ENCODE assay signal across 1 cellular context in the genomic region with DNA sequence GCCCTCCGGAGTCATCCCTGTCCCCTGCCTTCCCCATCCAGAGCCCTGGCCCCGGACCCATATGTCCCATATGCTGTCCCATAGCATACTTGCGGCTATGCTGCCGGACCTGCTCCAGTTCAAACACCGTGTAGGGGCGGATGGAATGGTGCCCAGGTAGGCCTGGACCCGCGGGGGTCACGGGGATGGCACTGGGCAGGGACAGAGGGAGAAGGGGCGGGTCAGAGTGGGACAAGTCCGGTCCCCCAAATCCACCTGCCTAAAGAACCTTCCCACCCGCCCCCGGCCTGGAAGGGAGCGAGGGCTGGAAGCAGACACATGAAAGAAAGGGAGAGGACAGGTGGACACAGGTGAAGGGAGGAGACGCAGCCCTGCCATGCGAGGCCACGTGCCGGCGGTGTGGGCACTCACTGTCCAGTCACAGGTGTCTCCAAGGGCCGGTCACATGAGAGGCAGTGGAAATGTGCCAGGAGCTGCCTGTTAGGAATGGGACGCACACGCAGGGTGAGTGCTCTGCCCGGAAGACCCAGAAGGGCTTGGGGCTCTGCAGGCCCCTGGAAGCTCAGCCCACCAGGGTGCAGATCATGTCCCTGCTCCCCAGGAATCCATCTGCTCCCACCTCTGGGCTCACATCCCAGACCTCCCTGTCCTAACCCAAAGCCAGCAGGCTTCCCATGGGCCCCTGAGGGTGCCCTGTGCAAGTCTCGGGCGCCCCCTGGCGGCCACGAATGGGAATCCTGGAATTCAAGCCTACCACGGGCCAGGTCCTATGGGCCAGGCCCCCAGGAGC.
A peak's percentile ranks its signal among the peaks of the same experiment; 100 is the strongest.
TF ChIP-seq lines count a peak whose summit lies in the region.

No MANE protein-coding gene starts in this region.

TF ChIP-seq in HepG2, 621 proteins besides CTCF, POLR2A, EP300 and RAD21 (continued from another document and continues in another):
- TF ChIP-seq UBTF (CRISPR knock-in tag; IDR thresholded peaks at IDR 0.05) (no peak), DNMT3B (CRISPR knock-in tag; conservative IDR thresholded peaks at IDR 0.05) (0 out of 2 replicates have a peak, but pooled peaks have one; percentile 36), MBNL3 (CRISPR knock-in tag; conservative IDR thresholded peaks at IDR 0.05) (no peak), STAT6 (CRISPR knock-in tag; IDR thresholded peaks at IDR 0.05; ENCODE audit: borderline replicate concordance) (no peak), CREB3 (CRISPR knock-in tag; IDR thresholded peaks at IDR 0.05) (no peak), ZNF281 (CRISPR knock-in tag; IDR thresholded peaks at IDR 0.05; ENCODE audit: borderline replicate concordance) (no peak), ZSCAN9 (CRISPR knock-in tag; IDR thresholded peaks at IDR 0.05; ENCODE audit: borderline replicate concordance) (no peak), SMAD3 (CRISPR knock-in tag; IDR thresholded peaks at IDR 0.05) (no peak), BRF2 (CRISPR knock-in tag; IDR thresholded peaks at IDR 0.05) (no peak), ZNF230 (CRISPR knock-in tag; IDR thresholded peaks at IDR 0.05) (no peak), SOX13 (IDR thresholded peaks at IDR 0.05) (no peak), SOX13 (CRISPR knock-in tag; conservative IDR thresholded peaks at IDR 0.05 in 1 of 2, IDR thresholded peaks at IDR 0.05 in 1 of 2) (no peak), MYC (CRISPR knock-in tag; IDR thresholded peaks at IDR 0.05; ENCODE audit: borderline replicate concordance) (no peak), PAX8 (CRISPR knock-in tag; IDR thresholded peaks at IDR 0.05; ENCODE audit: borderline replicate concordance) (no peak), ZNF589 (CRISPR knock-in tag; conservative IDR thresholded peaks at IDR 0.05) (no peak), KDM3A (CRISPR knock-in tag; IDR thresholded peaks at IDR 0.05; ENCODE audit: low read depth) (no peak), ATRX (CRISPR knock-in tag; IDR thresholded peaks at IDR 0.05; ENCODE audit: borderline replicate concordance) (no peak), SP2 (CRISPR knock-in tag; IDR thresholded peaks at IDR 0.05) (no peak), KLF12 (CRISPR knock-in tag; IDR thresholded peaks at IDR 0.05; ENCODE audit: borderline replicate concordance) (no peak), PBX3 (CRISPR knock-in tag; IDR thresholded peaks at IDR 0.05; ENCODE audit: borderline replicate concordance) (no peak), MIXL1 (CRISPR knock-in tag; IDR thresholded peaks at IDR 0.05) (no peak), ZNF317 (CRISPR knock-in tag; IDR thresholded peaks at IDR 0.05) (no peak), ZFP1 (CRISPR knock-in tag; IDR thresholded peaks at IDR 0.05) (no peak), ZSCAN31 (CRISPR knock-in tag; IDR thresholded peaks at IDR 0.05; ENCODE audit: low read depth) (0 out of 2 replicates have a peak, but pooled peaks have one; percentile 9), ZFP91 (CRISPR knock-in tag; IDR thresholded peaks at IDR 0.05; ENCODE audit: borderline replicate concordance) (peak; percentile 57; the same call in 1 of the 2 replicates)
- TF ChIP-seq, protein P1, sequence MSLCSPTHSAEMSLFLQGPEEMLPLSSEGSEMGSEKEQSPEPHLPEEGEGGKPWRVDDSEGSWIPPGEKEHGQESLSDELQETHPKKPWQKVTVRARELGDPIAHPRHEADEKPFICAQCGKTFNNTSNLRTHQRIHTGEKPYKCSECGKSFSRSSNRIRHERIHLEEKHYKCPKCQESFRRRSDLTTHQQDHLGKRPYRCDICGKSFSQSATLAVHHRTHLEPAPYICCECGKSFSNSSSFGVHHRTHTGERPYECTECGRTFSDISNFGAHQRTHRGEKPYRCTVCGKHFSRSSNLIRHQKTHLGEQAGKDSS (CRISPR knock-in tag; IDR thresholded peaks at IDR 0.05; ENCODE audit: borderline replicate concordance, low read depth), result no peak
- TF ChIP-seq, protein P2, sequence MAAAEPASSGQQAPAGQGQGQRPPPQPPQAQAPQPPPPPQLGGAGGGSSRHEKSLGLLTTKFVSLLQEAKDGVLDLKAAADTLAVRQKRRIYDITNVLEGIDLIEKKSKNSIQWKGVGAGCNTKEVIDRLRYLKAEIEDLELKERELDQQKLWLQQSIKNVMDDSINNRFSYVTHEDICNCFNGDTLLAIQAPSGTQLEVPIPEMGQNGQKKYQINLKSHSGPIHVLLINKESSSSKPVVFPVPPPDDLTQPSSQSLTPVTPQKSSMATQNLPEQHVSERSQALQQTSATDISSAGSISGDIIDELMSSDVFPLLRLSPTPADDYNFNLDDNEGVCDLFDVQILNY (CRISPR knock-in tag; conservative IDR thresholded peaks at IDR 0.05), result no peak
- TF ChIP-seq, protein P3, sequence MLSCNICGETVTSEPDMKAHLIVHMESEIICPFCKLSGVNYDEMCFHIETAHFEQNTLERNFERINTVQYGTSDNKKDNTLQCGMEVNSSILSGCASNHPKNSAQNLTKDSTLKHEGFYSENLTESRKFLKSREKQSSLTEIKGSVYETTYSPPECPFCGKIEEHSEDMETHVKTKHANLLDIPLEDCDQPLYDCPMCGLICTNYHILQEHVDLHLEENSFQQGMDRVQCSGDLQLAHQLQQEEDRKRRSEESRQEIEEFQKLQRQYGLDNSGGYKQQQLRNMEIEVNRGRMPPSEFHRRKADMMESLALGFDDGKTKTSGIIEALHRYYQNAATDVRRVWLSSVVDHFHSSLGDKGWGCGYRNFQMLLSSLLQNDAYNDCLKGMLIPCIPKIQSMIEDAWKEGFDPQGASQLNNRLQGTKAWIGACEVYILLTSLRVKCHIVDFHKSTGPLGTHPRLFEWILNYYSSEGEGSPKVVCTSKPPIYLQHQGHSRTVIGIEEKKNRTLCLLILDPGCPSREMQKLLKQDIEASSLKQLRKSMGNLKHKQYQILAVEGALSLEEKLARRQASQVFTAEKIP (CRISPR knock-in tag; IDR thresholded peaks at IDR 0.05; ENCODE audit: borderline replicate concordance), result no peak
- TF ChIP-seq, protein P4, sequence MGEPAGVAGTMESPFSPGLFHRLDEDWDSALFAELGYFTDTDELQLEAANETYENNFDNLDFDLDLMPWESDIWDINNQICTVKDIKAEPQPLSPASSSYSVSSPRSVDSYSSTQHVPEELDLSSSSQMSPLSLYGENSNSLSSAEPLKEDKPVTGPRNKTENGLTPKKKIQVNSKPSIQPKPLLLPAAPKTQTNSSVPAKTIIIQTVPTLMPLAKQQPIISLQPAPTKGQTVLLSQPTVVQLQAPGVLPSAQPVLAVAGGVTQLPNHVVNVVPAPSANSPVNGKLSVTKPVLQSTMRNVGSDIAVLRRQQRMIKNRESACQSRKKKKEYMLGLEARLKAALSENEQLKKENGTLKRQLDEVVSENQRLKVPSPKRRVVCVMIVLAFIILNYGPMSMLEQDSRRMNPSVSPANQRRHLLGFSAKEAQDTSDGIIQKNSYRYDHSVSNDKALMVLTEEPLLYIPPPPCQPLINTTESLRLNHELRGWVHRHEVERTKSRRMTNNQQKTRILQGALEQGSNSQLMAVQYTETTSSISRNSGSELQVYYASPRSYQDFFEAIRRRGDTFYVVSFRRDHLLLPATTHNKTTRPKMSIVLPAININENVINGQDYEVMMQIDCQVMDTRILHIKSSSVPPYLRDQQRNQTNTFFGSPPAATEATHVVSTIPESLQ (CRISPR knock-in tag; conservative IDR thresholded peaks at IDR 0.05), result no peak
- TF ChIP-seq, protein P5, sequence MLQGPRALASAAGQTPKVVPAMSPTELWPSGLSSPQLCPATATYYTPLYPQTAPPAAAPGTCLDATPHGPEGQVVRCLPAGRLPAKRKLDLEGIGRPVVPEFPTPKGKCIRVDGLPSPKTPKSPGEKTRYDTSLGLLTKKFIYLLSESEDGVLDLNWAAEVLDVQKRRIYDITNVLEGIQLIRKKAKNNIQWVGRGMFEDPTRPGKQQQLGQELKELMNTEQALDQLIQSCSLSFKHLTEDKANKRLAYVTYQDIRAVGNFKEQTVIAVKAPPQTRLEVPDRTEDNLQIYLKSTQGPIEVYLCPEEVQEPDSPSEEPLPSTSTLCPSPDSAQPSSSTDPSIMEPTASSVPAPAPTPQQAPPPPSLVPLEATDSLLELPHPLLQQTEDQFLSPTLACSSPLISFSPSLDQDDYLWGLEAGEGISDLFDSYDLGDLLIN (CRISPR knock-in tag; IDR thresholded peaks at IDR 0.05; ENCODE audit: borderline replicate concordance), result no peak
